In the genomic region with DNA sequence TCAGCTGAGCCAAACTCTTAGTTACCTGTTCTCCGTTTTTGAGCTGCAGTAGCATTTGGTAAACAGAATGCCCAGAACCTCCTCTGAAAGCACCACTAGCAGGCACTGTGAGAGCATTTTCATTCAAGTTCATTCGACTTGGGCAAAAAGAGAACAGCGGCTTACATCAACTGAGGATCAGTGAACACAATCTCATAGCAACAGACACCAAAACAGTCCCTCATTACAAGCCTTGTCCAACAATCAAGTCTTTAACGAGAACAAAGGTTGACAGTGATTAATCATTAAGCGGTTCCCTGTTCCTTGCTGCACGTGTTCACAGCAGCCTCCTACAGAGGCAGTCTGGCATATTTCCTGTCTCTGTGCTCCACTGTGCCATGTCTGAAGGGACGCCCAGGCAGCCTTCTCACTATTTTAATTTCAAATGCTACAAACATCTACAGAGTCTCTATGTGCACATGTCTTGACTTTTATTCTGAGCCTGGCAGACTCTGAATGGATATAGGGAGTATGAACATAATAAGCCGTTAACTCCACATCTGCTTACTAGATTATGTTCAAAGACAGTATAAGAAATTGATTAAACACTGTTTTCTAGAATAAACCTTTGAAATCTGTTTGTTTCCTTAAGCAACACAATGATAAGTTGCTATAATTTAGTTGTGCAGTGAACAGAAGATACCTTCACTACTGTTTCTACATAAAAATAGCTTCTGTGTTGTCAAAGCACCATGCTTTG, we compare ENCODE assay signal across 1 cellular context.
A peak's percentile ranks its signal among the peaks of the same experiment; 100 is the strongest.
TF ChIP-seq lines count a peak whose summit lies in the region.

No MANE protein-coding gene starts in this region.

TF ChIP-seq in HepG2, 621 proteins besides CTCF, POLR2A, EP300 and RAD21 (continued from another document and continues in another):
- TF ChIP-seq, protein P1, sequence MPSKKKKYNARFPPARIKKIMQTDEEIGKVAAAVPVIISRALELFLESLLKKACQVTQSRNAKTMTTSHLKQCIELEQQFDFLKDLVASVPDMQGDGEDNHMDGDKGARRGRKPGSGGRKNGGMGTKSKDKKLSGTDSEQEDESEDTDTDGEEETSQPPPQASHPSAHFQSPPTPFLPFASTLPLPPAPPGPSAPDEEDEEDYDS (CRISPR knock-in tag; IDR thresholded peaks at IDR 0.05): peak; percentile 63; the same call in 1 of the 2 replicates
- TF ChIP-seq MTF2 (CRISPR knock-in tag; IDR thresholded peaks at IDR 0.05; ENCODE audit: borderline replicate concordance) (no peak), TBX2 (CRISPR knock-in tag; IDR thresholded peaks at IDR 0.05; ENCODE audit: borderline replicate concordance) (peak; percentile 97), ZNF205 (CRISPR knock-in tag; IDR thresholded peaks at IDR 0.05) (peak; percentile 94), ZNF317 (CRISPR knock-in tag; IDR thresholded peaks at IDR 0.05) (no peak), ZNF768 (CRISPR knock-in tag; IDR thresholded peaks at IDR 0.05) (no peak), GTF3A (CRISPR knock-in tag; conservative IDR thresholded peaks at IDR 0.05) (no peak), NFYB (CRISPR knock-in tag; IDR thresholded peaks at IDR 0.05) (no peak), POGZ (CRISPR knock-in tag; IDR thresholded peaks at IDR 0.05) (peak; percentile 95), AKAP8 (CRISPR knock-in tag; IDR thresholded peaks at IDR 0.05) (no peak), ZNF30 (CRISPR knock-in tag; IDR thresholded peaks at IDR 0.05) (no peak), ZSCAN21 (CRISPR knock-in tag; IDR thresholded peaks at IDR 0.05; ENCODE audit: borderline replicate concordance) (peak; percentile 62; the same call in 1 of the 2 replicates), YY1 (IDR thresholded peaks at IDR 0.05; ENCODE audit: insufficient read depth, insufficient replicate concordance, low read depth, low read length) (no peak), ZSCAN31 (CRISPR knock-in tag; IDR thresholded peaks at IDR 0.05; ENCODE audit: low read depth) (0 out of 2 replicates have a peak, but pooled peaks have one; percentile 42), PHF5A (CRISPR knock-in tag; IDR thresholded peaks at IDR 0.05; ENCODE audit: low read depth, unreplicated experiment) (peak; percentile 52), ZNF367 (CRISPR knock-in tag; IDR thresholded peaks at IDR 0.05; ENCODE audit: borderline replicate concordance) (no peak), ZFY (CRISPR knock-in tag; IDR thresholded peaks at IDR 0.05) (no peak), ZNF678 (CRISPR knock-in tag; IDR thresholded peaks at IDR 0.05) (no peak), JUNB (CRISPR knock-in tag; IDR thresholded peaks at IDR 0.05; ENCODE audit: borderline replicate concordance) (no peak), ZBTB42 (CRISPR knock-in tag; IDR thresholded peaks at IDR 0.05) (no peak), IKZF1 (IDR thresholded peaks at IDR 0.05) (no peak), ZFP36 (IDR thresholded peaks at IDR 0.05; ENCODE audit: borderline replicate concordance, low read depth, low read length, partially characterized antibody) (no peak), ZNF792 (CRISPR knock-in tag; IDR thresholded peaks at IDR 0.05) (peak; percentile 99), ZBTB38 (CRISPR knock-in tag; IDR thresholded peaks at IDR 0.05) (peak; percentile 78; the same call in 1 of the 2 replicates), SMC3 (IDR thresholded peaks at IDR 0.05; ENCODE audit: low read length) (peak; percentile 91), JDP2 (CRISPR knock-in tag; IDR thresholded peaks at IDR 0.05; ENCODE audit: borderline replicate concordance) (no peak), ZNF232 (CRISPR knock-in tag; IDR thresholded peaks at IDR 0.05; ENCODE audit: borderline replicate concordance) (peak; percentile 66; the same call in 1 of the 2 replicates), KAT8 (CRISPR knock-in tag; IDR thresholded peaks at IDR 0.05) (peak; percentile 79; the same call in 1 of the 2 replicates), GZF1 (CRISPR knock-in tag; IDR thresholded peaks at IDR 0.05) (no peak), ELF3 (CRISPR knock-in tag; IDR thresholded peaks at IDR 0.05) (peak; percentile 87), ZNF83 (CRISPR knock-in tag; IDR thresholded peaks at IDR 0.05; ENCODE audit: borderline replicate concordance) (no peak), FOXC1 (CRISPR knock-in tag; IDR thresholded peaks at IDR 0.05; ENCODE audit: borderline replicate concordance) (peak; percentile 42; the same call in 1 of the 2 replicates), ZNF790 (CRISPR knock-in tag; IDR thresholded peaks at IDR 0.05; ENCODE audit: borderline replicate concordance) (no peak), RFX1 (IDR thresholded peaks at IDR 0.05) (peak; percentile 93), TOPORS (CRISPR knock-in tag; IDR thresholded peaks at IDR 0.05) (no peak), SOX13 (IDR thresholded peaks at IDR 0.05) (peak; percentile 84; the same call in 1 of the 2 replicates), SOX13 (CRISPR knock-in tag; conservative IDR thresholded peaks at IDR 0.05 in 1 of 2, IDR thresholded peaks at IDR 0.05 in 1 of 2) (peak in 1 of 2 experiments; percentile 99; a peak in 2 of 4 replicates), SP5 (CRISPR knock-in tag; IDR thresholded peaks at IDR 0.05; ENCODE audit: borderline replicate concordance, low read depth) (peak; percentile 69; the same call in 1 of the 2 replicates), ZFP1 (CRISPR knock-in tag; IDR thresholded peaks at IDR 0.05) (peak; percentile 93)
- TF ChIP-seq, protein P2, sequence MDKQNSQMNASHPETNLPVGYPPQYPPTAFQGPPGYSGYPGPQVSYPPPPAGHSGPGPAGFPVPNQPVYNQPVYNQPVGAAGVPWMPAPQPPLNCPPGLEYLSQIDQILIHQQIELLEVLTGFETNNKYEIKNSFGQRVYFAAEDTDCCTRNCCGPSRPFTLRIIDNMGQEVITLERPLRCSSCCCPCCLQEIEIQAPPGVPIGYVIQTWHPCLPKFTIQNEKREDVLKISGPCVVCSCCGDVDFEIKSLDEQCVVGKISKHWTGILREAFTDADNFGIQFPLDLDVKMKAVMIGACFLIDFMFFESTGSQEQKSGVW (CRISPR knock-in tag; IDR thresholded peaks at IDR 0.05; ENCODE audit: borderline replicate concordance): no peak
- TF ChIP-seq, protein P3, sequence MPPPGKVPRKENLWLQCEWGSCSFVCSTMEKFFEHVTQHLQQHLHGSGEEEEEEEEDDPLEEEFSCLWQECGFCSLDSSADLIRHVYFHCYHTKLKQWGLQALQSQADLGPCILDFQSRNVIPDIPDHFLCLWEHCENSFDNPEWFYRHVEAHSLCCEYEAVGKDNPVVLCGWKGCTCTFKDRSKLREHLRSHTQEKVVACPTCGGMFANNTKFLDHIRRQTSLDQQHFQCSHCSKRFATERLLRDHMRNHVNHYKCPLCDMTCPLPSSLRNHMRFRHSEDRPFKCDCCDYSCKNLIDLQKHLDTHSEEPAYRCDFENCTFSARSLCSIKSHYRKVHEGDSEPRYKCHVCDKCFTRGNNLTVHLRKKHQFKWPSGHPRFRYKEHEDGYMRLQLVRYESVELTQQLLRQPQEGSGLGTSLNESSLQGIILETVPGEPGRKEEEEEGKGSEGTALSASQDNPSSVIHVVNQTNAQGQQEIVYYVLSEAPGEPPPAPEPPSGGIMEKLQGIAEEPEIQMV (CRISPR knock-in tag; IDR thresholded peaks at IDR 0.05; ENCODE audit: low read depth): 0 out of 2 replicates have a peak, but pooled peaks have one; percentile 35
- TF ChIP-seq, protein P4, sequence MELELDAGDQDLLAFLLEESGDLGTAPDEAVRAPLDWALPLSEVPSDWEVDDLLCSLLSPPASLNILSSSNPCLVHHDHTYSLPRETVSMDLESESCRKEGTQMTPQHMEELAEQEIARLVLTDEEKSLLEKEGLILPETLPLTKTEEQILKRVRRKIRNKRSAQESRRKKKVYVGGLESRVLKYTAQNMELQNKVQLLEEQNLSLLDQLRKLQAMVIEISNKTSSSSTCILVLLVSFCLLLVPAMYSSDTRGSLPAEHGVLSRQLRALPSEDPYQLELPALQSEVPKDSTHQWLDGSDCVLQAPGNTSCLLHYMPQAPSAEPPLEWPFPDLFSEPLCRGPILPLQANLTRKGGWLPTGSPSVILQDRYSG (CRISPR knock-in tag; IDR thresholded peaks at IDR 0.05): no peak
- TF ChIP-seq, protein P5, sequence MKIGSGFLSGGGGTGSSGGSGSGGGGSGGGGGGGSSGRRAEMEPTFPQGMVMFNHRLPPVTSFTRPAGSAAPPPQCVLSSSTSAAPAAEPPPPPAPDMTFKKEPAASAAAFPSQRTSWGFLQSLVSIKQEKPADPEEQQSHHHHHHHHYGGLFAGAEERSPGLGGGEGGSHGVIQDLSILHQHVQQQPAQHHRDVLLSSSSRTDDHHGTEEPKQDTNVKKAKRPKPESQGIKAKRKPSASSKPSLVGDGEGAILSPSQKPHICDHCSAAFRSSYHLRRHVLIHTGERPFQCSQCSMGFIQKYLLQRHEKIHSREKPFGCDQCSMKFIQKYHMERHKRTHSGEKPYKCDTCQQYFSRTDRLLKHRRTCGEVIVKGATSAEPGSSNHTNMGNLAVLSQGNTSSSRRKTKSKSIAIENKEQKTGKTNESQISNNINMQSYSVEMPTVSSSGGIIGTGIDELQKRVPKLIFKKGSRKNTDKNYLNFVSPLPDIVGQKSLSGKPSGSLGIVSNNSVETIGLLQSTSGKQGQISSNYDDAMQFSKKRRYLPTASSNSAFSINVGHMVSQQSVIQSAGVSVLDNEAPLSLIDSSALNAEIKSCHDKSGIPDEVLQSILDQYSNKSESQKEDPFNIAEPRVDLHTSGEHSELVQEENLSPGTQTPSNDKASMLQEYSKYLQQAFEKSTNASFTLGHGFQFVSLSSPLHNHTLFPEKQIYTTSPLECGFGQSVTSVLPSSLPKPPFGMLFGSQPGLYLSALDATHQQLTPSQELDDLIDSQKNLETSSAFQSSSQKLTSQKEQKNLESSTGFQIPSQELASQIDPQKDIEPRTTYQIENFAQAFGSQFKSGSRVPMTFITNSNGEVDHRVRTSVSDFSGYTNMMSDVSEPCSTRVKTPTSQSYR (CRISPR knock-in tag; IDR thresholded peaks at IDR 0.05; ENCODE audit: borderline replicate concordance): no peak; the same call in 1 of the 2 replicates
- TF ChIP-seq, protein P6, sequence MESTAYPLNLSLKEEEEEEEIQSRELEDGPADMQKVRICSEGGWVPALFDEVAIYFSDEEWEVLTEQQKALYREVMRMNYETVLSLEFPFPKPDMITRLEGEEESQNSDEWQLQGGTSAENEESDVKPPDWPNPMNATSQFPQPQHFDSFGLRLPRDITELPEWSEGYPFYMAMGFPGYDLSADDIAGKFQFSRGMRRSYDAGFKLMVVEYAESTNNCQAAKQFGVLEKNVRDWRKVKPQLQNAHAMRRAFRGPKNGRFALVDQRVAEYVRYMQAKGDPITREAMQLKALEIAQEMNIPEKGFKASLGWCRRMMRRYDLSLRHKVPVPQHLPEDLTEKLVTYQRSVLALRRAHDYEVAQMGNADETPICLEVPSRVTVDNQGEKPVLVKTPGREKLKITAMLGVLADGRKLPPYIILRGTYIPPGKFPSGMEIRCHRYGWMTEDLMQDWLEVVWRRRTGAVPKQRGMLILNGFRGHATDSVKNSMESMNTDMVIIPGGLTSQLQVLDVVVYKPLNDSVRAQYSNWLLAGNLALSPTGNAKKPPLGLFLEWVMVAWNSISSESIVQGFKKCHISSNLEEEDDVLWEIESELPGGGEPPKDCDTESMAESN (CRISPR knock-in tag; conservative IDR thresholded peaks at IDR 0.05): peak; percentile 57; the same call in 1 of the 2 replicates
- TF ChIP-seq, protein P7, sequence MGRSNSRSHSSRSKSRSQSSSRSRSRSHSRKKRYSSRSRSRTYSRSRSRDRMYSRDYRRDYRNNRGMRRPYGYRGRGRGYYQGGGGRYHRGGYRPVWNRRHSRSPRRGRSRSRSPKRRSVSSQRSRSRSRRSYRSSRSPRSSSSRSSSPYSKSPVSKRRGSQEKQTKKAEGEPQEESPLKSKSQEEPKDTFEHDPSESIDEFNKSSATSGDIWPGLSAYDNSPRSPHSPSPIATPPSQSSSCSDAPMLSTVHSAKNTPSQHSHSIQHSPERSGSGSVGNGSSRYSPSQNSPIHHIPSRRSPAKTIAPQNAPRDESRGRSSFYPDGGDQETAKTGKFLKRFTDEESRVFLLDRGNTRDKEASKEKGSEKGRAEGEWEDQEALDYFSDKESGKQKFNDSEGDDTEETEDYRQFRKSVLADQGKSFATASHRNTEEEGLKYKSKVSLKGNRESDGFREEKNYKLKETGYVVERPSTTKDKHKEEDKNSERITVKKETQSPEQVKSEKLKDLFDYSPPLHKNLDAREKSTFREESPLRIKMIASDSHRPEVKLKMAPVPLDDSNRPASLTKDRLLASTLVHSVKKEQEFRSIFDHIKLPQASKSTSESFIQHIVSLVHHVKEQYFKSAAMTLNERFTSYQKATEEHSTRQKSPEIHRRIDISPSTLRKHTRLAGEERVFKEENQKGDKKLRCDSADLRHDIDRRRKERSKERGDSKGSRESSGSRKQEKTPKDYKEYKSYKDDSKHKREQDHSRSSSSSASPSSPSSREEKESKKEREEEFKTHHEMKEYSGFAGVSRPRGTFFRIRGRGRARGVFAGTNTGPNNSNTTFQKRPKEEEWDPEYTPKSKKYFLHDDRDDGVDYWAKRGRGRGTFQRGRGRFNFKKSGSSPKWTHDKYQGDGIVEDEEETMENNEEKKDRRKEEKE (IDR thresholded peaks at IDR 0.05): no peak
- TF ChIP-seq, protein P8, sequence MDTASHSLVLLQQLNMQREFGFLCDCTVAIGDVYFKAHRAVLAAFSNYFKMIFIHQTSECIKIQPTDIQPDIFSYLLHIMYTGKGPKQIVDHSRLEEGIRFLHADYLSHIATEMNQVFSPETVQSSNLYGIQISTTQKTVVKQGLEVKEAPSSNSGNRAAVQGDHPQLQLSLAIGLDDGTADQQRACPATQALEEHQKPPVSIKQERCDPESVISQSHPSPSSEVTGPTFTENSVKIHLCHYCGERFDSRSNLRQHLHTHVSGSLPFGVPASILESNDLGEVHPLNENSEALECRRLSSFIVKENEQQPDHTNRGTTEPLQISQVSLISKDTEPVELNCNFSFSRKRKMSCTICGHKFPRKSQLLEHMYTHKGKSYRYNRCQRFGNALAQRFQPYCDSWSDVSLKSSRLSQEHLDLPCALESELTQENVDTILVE (CRISPR knock-in tag; IDR thresholded peaks at IDR 0.05): peak; percentile 55; the same call in 1 of the 2 replicates
- TF ChIP-seq, protein P9, sequence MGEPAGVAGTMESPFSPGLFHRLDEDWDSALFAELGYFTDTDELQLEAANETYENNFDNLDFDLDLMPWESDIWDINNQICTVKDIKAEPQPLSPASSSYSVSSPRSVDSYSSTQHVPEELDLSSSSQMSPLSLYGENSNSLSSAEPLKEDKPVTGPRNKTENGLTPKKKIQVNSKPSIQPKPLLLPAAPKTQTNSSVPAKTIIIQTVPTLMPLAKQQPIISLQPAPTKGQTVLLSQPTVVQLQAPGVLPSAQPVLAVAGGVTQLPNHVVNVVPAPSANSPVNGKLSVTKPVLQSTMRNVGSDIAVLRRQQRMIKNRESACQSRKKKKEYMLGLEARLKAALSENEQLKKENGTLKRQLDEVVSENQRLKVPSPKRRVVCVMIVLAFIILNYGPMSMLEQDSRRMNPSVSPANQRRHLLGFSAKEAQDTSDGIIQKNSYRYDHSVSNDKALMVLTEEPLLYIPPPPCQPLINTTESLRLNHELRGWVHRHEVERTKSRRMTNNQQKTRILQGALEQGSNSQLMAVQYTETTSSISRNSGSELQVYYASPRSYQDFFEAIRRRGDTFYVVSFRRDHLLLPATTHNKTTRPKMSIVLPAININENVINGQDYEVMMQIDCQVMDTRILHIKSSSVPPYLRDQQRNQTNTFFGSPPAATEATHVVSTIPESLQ (CRISPR knock-in tag; conservative IDR thresholded peaks at IDR 0.05): no peak
